ENCODE assay signal across 15 cellular contexts in the genomic region with DNA sequence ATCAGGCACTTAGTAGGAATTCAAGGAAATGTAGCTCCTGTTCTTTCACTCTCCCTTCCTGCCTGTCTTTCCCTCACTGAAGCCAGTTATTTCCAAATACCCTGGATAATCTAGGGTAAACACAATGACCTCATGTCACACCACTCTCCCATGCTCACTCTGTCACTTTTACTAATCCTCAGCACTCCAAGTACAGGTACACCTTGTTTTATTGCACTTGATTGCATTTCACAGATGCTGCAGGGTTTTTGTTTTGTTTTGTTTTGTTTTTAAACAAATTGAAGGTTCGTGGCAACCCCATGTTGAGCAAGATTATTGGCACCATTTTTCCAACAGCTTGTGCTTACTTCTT. TPM values are rescaled to one million over a fixed set of nuclear protein-coding genes. Genes with fewer than 3 reads are reported as not detected.
DNase-seq lines count a peak whose midpoint lies in the region; ATAC-seq and TF ChIP-seq lines count a peak whose summit lies in the region.
"Had no signal": no experiment of that assay in that cellular context is flagged by ENCODE, and none has a peak within 500 bp of the region (broad histone marks: within the 10 kb centered on the region; RNA-seq: fewer than 3 reads in every experiment).

No MANE protein-coding gene starts in this region.

- no peak for TF ChIP-seq EP300 in transverse colon (IDR thresholded peaks at IDR 0.05; ENCODE audit: low read depth)

- ATAC-seq in body of pancreas (peak; percentile 99), left lung (peak; percentile 83), GM18505 (IDR thresholded peaks at IDR 0.05; ENCODE audit: unreplicated experiment) (no peak)
- ATAC-seq: activated T-cell treated with anti-CD3 and anti-CD28 coated beads, Interleukin-2, amount 50 U/mL, for 4 hours; foreskin keratinocyte had no signal

- no peaks in the 10 kb centered on the region for H3K27me3 ChIP-seq in body of pancreas
- no peaks in the 10 kb centered on the region for H3K27me3 ChIP-seq in left lung
- H3K27me3 ChIP-seq in transverse colon, result no peaks in the 10 kb centered on the region
- H3K27me3 ChIP-seq: foreskin keratinocyte, neural progenitor cell, Peyer's patch had no signal

- in situ Hi-C loops in transverse colon (cut with MboI; ENCODE audit: low pct_ligation_motif_present in 1 of 4, low pct_unique_long_range_greater_than_20kb in 1 of 4, low sequenced_read_pairs in 3 of 4), result no loop called here

- TF ChIP-seq CTCF in body of pancreas (IDR thresholded peaks at IDR 0.05) (no peak), left lung (IDR thresholded peaks at IDR 0.05) (no peak), transverse colon (IDR thresholded peaks at IDR 0.05) (no peak)

- H3K9me3 ChIP-seq in body of pancreas, result no peaks in the 10 kb centered on the region
- H3K9me3 ChIP-seq in left lung, result no peaks in the 10 kb centered on the region
- H3K9me3 ChIP-seq in transverse colon, result no peaks in the 10 kb centered on the region
- H3K9me3 ChIP-seq: Peyer's patch had no signal

- 10 to 15% methylated on average over 1 of the region's 1 CpG for WGBS in body of pancreas, 2 donors
- 23 to 39% methylated on average over 1 of the region's 1 CpG for WGBS in transverse colon (ENCODE audit: low coverage in 1 of 2), 2 donors

- intact Hi-C loops in body of pancreas (cut with DNase I), result no loop called here
- intact Hi-C loops in left lung (cut with DNase I), result no loop called here
- intact Hi-C loops in transverse colon (cut with DNase I; ENCODE audit: low total_unique reads), result no loop called here

- TF ChIP-seq POLR2A in body of pancreas (IDR thresholded peaks at IDR 0.05) (peak in 2 of 3 donors; percentile 45 to 70), transverse colon (IDR thresholded peaks at IDR 0.05) (no peak), GM18505 (IDR thresholded peaks at IDR 0.05; ENCODE audit: borderline replicate concordance, extremely low read depth, insufficient read depth, insufficient read length) (no peak)

- H3K36me3 ChIP-seq in body of pancreas (replicated peaks in 1 of 2; ENCODE audit: insufficient read depth in 1 of 2, low read depth in 2 of 2) (no peaks in the 10 kb centered on the region), left lung (no peaks in the 10 kb centered on the region), transverse colon (no peaks in the 10 kb centered on the region)
- H3K36me3 ChIP-seq: neural progenitor cell, Peyer's patch had no signal

- DNase-seq in NCI-H748 (lab: John Stamatoyannopoulos, UW; ENCODE audit: unreplicated experiment) (peak; percentile 12), NCI-H748 treated with DMSO at 0.1 percent for 48 hours (lab: John Stamatoyannopoulos, UW) (no peak), body of pancreas (peak; percentile 51 to 79 (median 60)), left lung (no peak), transverse colon (no peak), NCI-H1436 (lab: John Stamatoyannopoulos, UW) (no peak)
- DNase-seq in activated T-cell treated with anti-CD3 and anti-CD28 coated beads, Interleukin-2, amount 50 U/mL, for 1 hour, result no peak
- DNase-seq: activated CD4-positive, CD25-positive, alpha-beta regulatory T cell treated with anti-CD3 and anti-CD28 coated beads, Interleukin-2, amount 50 U/mL, for 72 hours; activated T-cell treated with anti-CD3 and anti-CD28 coated beads, Interleukin-2, amount 50 U/mL, for 4 hours; foreskin keratinocyte; islet precursor cell; NCI-H1930; Peyer's patch had no signal

- H3K4me1 ChIP-seq in body of pancreas (peaks cover 50% of the 10 kb centered on the region), left lung (peaks cover 6 to 13% of the 10 kb centered on the region in 2 donors), transverse colon (peaks cover 0 to 33% (median 16%) of the 10 kb centered on the region in 4 donors)
- H3K4me1 ChIP-seq: foreskin keratinocyte, Peyer's patch had no signal

- H3K4me3 ChIP-seq in body of pancreas (no peak overlapping the region), left lung (no peak overlapping the region), transverse colon (no peak overlapping the region)
- H3K4me3 ChIP-seq: neural progenitor cell, Peyer's patch had no signal

- H3K27ac ChIP-seq in body of pancreas, result peak overlapping the region; percentile 4 to 88 (median 71)
- peak overlapping the region in 1 of 2 donors; percentile 26 for H3K27ac ChIP-seq in left lung
- H3K27ac ChIP-seq in transverse colon, result peak overlapping the region in 3 of 4 donors; percentile 32 to 69 (median 37)
- H3K27ac ChIP-seq: foreskin keratinocyte, neural progenitor cell, Peyer's patch had no signal

RNA-seq across cellular contexts. Expression of a gene that starts 40.8 kb away (rescaled TPM):
- 10 to 100 TPM in 1 of 2 donors, 1 to 10 TPM in 1; 7.6 to 13.7 TPM for total RNA-seq in body of pancreas
- 10 to 100 TPM; 12.0 to 12.7 TPM for total RNA-seq in left lung
- total RNA-seq in transverse colon, result 10 to 100 TPM; 17.2 to 35.5 (median 25.6) TPM

Comparison
In these comparisons a context has a peak if more than half of its experiments do, and no peak if none do; other contexts are left out.
1. DNase-seq: peak in NCI-H748 (single experiment) and body of pancreas (4 of 4); none in NCI-H748 treated with DMSO at 0.1 percent for 48 hours (single experiment), left lung (0 of 2), transverse colon (single experiment), activated T-cell treated with anti-CD3 and anti-CD28 coated beads, Interleukin-2, amount 50 U/mL, for 1 hour (single experiment) and NCI-H1436 (single experiment).
2. POLR2A ChIP-seq: peak in body of pancreas (2 of 3); none in transverse colon (single experiment) and GM18505 (single experiment).